In genomic region chr10:73965890-73966768, GRCh38 we compare ENCODE assay signal across 8 cellular contexts. TPM values are rescaled to one million over a fixed set of nuclear protein-coding genes. Genes with fewer than 3 reads are reported as not detected.
DNase-seq lines count a peak whose midpoint lies in the region; ATAC-seq and TF ChIP-seq lines count a peak whose summit lies in the region.

No MANE protein-coding gene starts in this region.

- no peak for TF ChIP-seq POLR2A in spleen (IDR thresholded peaks at IDR 0.05)

- H4K20me1 ChIP-seq in MM.1S (ENCODE audit: insufficient read depth, low read length), result no peaks in the 10 kb centered on the region

- H3K9me3 ChIP-seq in spleen (no peaks in the 10 kb centered on the region), MM.1S (replicated peaks; ENCODE audit: insufficient read depth, low read length) (no peaks in the 10 kb centered on the region)

- no peaks in the 10 kb centered on the region for H3K9me2 ChIP-seq in MM.1S (replicated peaks; ENCODE audit: insufficient read depth, low read length)

- DNase-seq in AG20443 (ENCODE audit: low spot score) (peak; percentile 95), NCI-H2107 (lab: John Stamatoyannopoulos, UW) (peak; percentile 40), cerebellar cortex (ENCODE audit: low spot score) (peak; percentile 98), kidney epithelial cell (ENCODE audit: low read depth) (peak; percentile 99), spleen (no peak), MM.1S (no peak)
- no peak for DNase-seq in stimulated activated CD4-positive, alpha-beta T cell treated with anti-CD3 and anti-CD28 coated beads, Interleukin-2, amount 100 ng/mL, for 48 hours

- H3K9ac ChIP-seq in MM.1S (ENCODE audit: low read length), result no peak overlapping the region

- H3K79me2 ChIP-seq in MM.1S (ENCODE audit: low read length), result no peaks in the 10 kb centered on the region

- H3K36me3 ChIP-seq in kidney epithelial cell (ENCODE audit: control insufficient read depth, insufficient read depth, low read length), result no peaks in the 10 kb centered on the region
- H3K36me3 ChIP-seq in spleen, result no peaks in the 10 kb centered on the region
- no peaks in the 10 kb centered on the region for H3K36me3 ChIP-seq in MM.1S (replicated peaks; ENCODE audit: insufficient read depth, low read length)

- H3K27ac ChIP-seq in spleen (peak overlapping the region; percentile 42 to 82 (median 76)), MM.1S (ENCODE audit: low read length) (no peak overlapping the region)

- H3K4me3 ChIP-seq in kidney epithelial cell (ENCODE audit: low read depth, low read length), result no peak overlapping the region
- H3K4me3 ChIP-seq in spleen, result peak overlapping the region in 2 of 8 donors; percentile 5 to 34
- no peak overlapping the region for H3K4me3 ChIP-seq in MM.1S (ENCODE audit: low read length)

- no peak overlapping the region for H2AFZ ChIP-seq in MM.1S (ENCODE audit: low read length)

- H3K27me3 ChIP-seq in kidney epithelial cell (ENCODE audit: control insufficient read depth, insufficient read depth, low read length) (no peaks in the 10 kb centered on the region), spleen (replicated peaks in 1 of 7) (no peaks in the 10 kb centered on the region), MM.1S (replicated peaks; ENCODE audit: insufficient read depth, low read length) (no peaks in the 10 kb centered on the region)

- 55 to 65% (median 63%) methylated on average over 16 of the region's 16 CpGs for WGBS in spleen, 5 donors

- no peak overlapping the region for H3K4me2 ChIP-seq in MM.1S (ENCODE audit: low read depth, low read length)

- H3K4me1 ChIP-seq in spleen, result peaks cover 0 to 51% (median 15%) of the 10 kb centered on the region in 6 donors
- H3K4me1 ChIP-seq in MM.1S (ENCODE audit: low read length), result no peaks in the 10 kb centered on the region

- no peak for TF ChIP-seq CTCF in kidney epithelial cell (IDR thresholded peaks at IDR 0.05; ENCODE audit: insufficient read depth, low read length, poor library complexity, severe bottlenecking)
- no peak for TF ChIP-seq CTCF in spleen (IDR thresholded peaks at IDR 0.05 in 8 of 11, conservative IDR thresholded peaks at IDR 0.05 in 3 of 11)
- no peak for TF ChIP-seq CTCF in MM.1S (IDR thresholded peaks at IDR 0.05; ENCODE audit: low read length)

- ATAC-seq in HG03280 (IDR thresholded peaks at IDR 0.05; ENCODE audit: unreplicated experiment), result no peak

- H3F3A ChIP-seq in MM.1S (ENCODE audit: insufficient read depth, low read length), result no peaks in the 10 kb centered on the region

- intact Hi-C loops in spleen (cut with DNase I; ENCODE audit: low total_unique reads), result no loop called here

RNA-seq across cellular contexts. Expression of gene VCL, which starts 31.8 kb away (rescaled TPM):
- total RNA-seq in kidney epithelial cell (148 and 151 TPM in 2 replicates), spleen (100 to 1,000 TPM in 3 of 7 donors, 10 to 100 TPM in 4; 42.9 to 214 (median 88.0) TPM)
- polyA plus RNA-seq in spleen, result 10 to 100 TPM in 1 of 3 donors, 1 to 10 TPM in 2; 8.8 to 13.6 (median 9.4) TPM

RNA-seq across cellular contexts. Expression of gene PLAU, which starts 55.2 kb away (rescaled TPM):
- 709 and 758 TPM in 2 replicates for total RNA-seq in kidney epithelial cell
- 10 to 100 TPM; 19.1 to 95.0 (median 40.7) TPM for total RNA-seq in spleen
- polyA plus RNA-seq in spleen, result 10 to 100 TPM in 2 of 3 donors, 1 to 10 TPM in 1; 9.6 to 18.3 (median 16.8) TPM

Comparison
In these comparisons a context has a peak if more than half of its experiments do, and no peak if none do; other contexts are left out.
1. DNase-seq: peak in AG20443 (single experiment), NCI-H2107 (single experiment), cerebellar cortex (single experiment) and kidney epithelial cell (single experiment); none in spleen (single experiment), stimulated activated CD4-positive, alpha-beta T cell treated with anti-CD3 and anti-CD28 coated beads, Interleukin-2, amount 100 ng/mL, for 48 hours (0 of 2) and MM.1S (single experiment).